Comparison of ENCODE assay signal across 15 cellular contexts in genomic region chr12:27777141-27777540, GRCh38. TPM values are rescaled to one million over a fixed set of nuclear protein-coding genes. Genes with fewer than 3 reads are reported as not detected.
DNase-seq lines count a peak whose midpoint lies in the region; TF ChIP-seq lines count a peak whose summit lies in the region.
"Had no signal": no experiment of that assay in that cellular context is flagged by ENCODE, and none has a peak within 500 bp of the region (broad histone marks: within the 10 kb centered on the region; RNA-seq: fewer than 3 reads in every experiment).

No MANE protein-coding gene starts in this region.

- H3K9me3 Mint-ChIP-seq in CD8-positive, alpha-beta memory T cell: no peaks in the 10 kb centered on the region
- H3K9me3 Mint-ChIP-seq in endodermal cell (no peaks in the 10 kb centered on the region), CD14-positive monocyte (peaks cover 0 to 2% (median 0%) of the 10 kb centered on the region in 7 donors)

- H3K9me3 ChIP-seq in CD8-positive, alpha-beta memory T cell (ENCODE audit: low read length): no peaks in the 10 kb centered on the region
- H3K9me3 ChIP-seq in endodermal cell (ENCODE audit: control insufficient read depth, low read length): no peaks in the 10 kb centered on the region

- no peak overlapping the region for H3K27ac ChIP-seq in CD8-positive, alpha-beta memory T cell (ENCODE audit: low read depth, low read length)
- H3K27ac ChIP-seq in cingulate gyrus (ENCODE audit: low read depth, low read length) (peak overlapping the region; percentile 89), substantia nigra (ENCODE audit: low read depth, low read length, poor library complexity, severe bottlenecking) (peak overlapping the region; percentile 71), endodermal cell (ENCODE audit: low read depth, low read length) (no peak overlapping the region)
- H3K27ac ChIP-seq: GM23248, PC-9 had no signal

- peaks cover 0 to 4% (median under 1%) of the 10 kb centered on the region in 3 donors for H3K36me3 Mint-ChIP-seq in CD8-positive, alpha-beta memory T cell
- H3K36me3 Mint-ChIP-seq in endodermal cell (ENCODE audit: low read depth) (peaks cover 4% of the 10 kb centered on the region), CD14-positive monocyte (peaks cover 3 to 4% of the 10 kb centered on the region in 2 donors)

- peak overlapping the region in 1 of 8 donors; percentile 59 for H3K27ac Mint-ChIP-seq in CD8-positive, alpha-beta memory T cell
- H3K27ac Mint-ChIP-seq in endodermal cell: no peak overlapping the region
- H3K27ac Mint-ChIP-seq in CD14-positive monocyte: no peak overlapping the region

- no peaks in the 10 kb centered on the region for H3K27me3 ChIP-seq in CD8-positive, alpha-beta memory T cell (ENCODE audit: insufficient read depth, low read length, poor library complexity, severe bottlenecking)
- no peaks in the 10 kb centered on the region for H3K27me3 ChIP-seq in endodermal cell (ENCODE audit: control insufficient read depth, insufficient read depth, low read length, poor library complexity, severe bottlenecking)

- no peaks in the 10 kb centered on the region for H3K27me3 Mint-ChIP-seq in CD8-positive, alpha-beta memory T cell
- H3K27me3 Mint-ChIP-seq in endodermal cell (ENCODE audit: insufficient read depth) (no peaks in the 10 kb centered on the region), CD14-positive monocyte (ENCODE audit: low read depth in 3 of 3) (peaks cover 4 to 5% (median 4%) of the 10 kb centered on the region in 3 donors)

- CTCF ChIA-PET in CD8-positive, alpha-beta memory T cell (lab: Charles Lee): no interaction called here

- H3K4me3 Mint-ChIP-seq in CD8-positive, alpha-beta memory T cell: peak overlapping the region in 5 of 7 donors; percentile 2 to 83 (median 53)
- H3K4me3 Mint-ChIP-seq in endodermal cell (no peak overlapping the region), CD14-positive monocyte (no peak overlapping the region)

- POLR2A ChIA-PET in CD8-positive, alpha-beta memory T cell (lab: Charles Lee): interaction anchor here (0.5 kb wide), 1 partner anchor 9 kb away, joined by 4 read pairs; no protein-coding TSS in a partner anchor

- no peak overlapping the region for H3K9ac ChIP-seq in endodermal cell (ENCODE audit: extremely low read depth, low read length, poor library complexity, severe bottlenecking)
- H3K9ac ChIP-seq: GM23248 had no signal

- intact Hi-C loops in CD14-positive monocyte (cut with micrococcal nuclease): no loop called here

- no peaks in the 10 kb centered on the region for H3K36me3 ChIP-seq in CD8-positive, alpha-beta memory T cell (ENCODE audit: insufficient read depth, low read length)
- peaks cover 2% of the 10 kb centered on the region for H3K36me3 ChIP-seq in endodermal cell (ENCODE audit: control insufficient read depth, insufficient read depth, low read length)

- H3K4me1 Mint-ChIP-seq in CD8-positive, alpha-beta memory T cell: peaks cover 16 to 23% (median 22%) of the 10 kb centered on the region in 3 donors
- H3K4me1 Mint-ChIP-seq in endodermal cell: peaks cover 23% of the 10 kb centered on the region
- peaks cover 25% of the 10 kb centered on the region for H3K4me1 Mint-ChIP-seq in CD14-positive monocyte

- 90 to 93% methylated on average over 3 to 5 of the region's 5 CpGs for WGBS in endodermal cell (ENCODE audit: insufficient coverage in 1 of 2, insufficient read length in 1 of 2), 2 experiments

- no peak for DNase-seq in CD8-positive, alpha-beta memory T cell
- DNase-seq in midbrain (lab: John Stamatoyannopoulos, UW) (peak; percentile 53), substantia nigra (lab: John Stamatoyannopoulos, UW) (peak in 24 of 49 donors; percentile 4 to 61 (median 14)), dermis blood vessel endothelial cell (no peak), endodermal cell (no peak), CD14-positive monocyte (ENCODE audit: low spot score) (no peak)
- no peak for DNase-seq in stimulated activated CD4-positive, alpha-beta T cell treated with anti-CD3 and anti-CD28 coated beads, Interleukin-2, amount 100 ng/mL, for 48 hours
- DNase-seq: DND-41, GDM1, GM23248, NCI-H1436 treated with DMSO at 0.1 percent for 48 hours, NCI-H446, PC-9 had no signal

- no peak for TF ChIP-seq CTCF in endodermal cell (conservative IDR thresholded peaks at IDR 0.05)
- no peak for TF ChIP-seq CTCF in CD14-positive monocyte (IDR thresholded peaks at IDR 0.05)

- H3K4me3 ChIP-seq in CD8-positive, alpha-beta memory T cell (ENCODE audit: low read length): no peak overlapping the region
- H3K4me3 ChIP-seq in endodermal cell (ENCODE audit: low read length): no peak overlapping the region
- H3K4me3 ChIP-seq: GM23248, K562, PC-9 had no signal

- peaks cover 22% of the 10 kb centered on the region for H3K4me1 ChIP-seq in CD8-positive, alpha-beta memory T cell (ENCODE audit: insufficient read depth, low read length)
- no peaks in the 10 kb centered on the region for H3K4me1 ChIP-seq in endodermal cell (ENCODE audit: control insufficient read depth, insufficient read depth, low read length)

RNA-seq across cellular contexts. Expression of gene KLHL42, which starts 2.9 kb away (rescaled TPM):
- 10 to 100 TPM; 14.1 TPM for total RNA-seq in CD8-positive, alpha-beta memory T cell
- 9.5 TPM for polyA plus RNA-seq in CD8-positive, alpha-beta memory T cell
- 23.6 and 33.4 TPM in 2 replicates for total RNA-seq in dermis blood vessel endothelial cell
- 10 to 100 TPM; 30.4 to 53.0 TPM for total RNA-seq in endodermal cell
- 17.2 TPM for polyA plus RNA-seq in endodermal cell (2013, experiment 1 of 2)
- 16.7 TPM for polyA plus RNA-seq in endodermal cell (2013, experiment 2 of 2)
- polyA plus RNA-seq in CD14-positive monocyte: 1 to 10 TPM; 4.1 to 7.5 TPM

RNA-seq across cellular contexts. Expression of gene MANSC4, which starts 2.9 kb away (rescaled TPM):
- not detected for total RNA-seq in CD8-positive, alpha-beta memory T cell
- not detected for polyA plus RNA-seq in CD8-positive, alpha-beta memory T cell
- total RNA-seq in dermis blood vessel endothelial cell: not detected in 2 replicates
- not detected for total RNA-seq in endodermal cell
- not detected for polyA plus RNA-seq in endodermal cell (2013, experiment 1 of 2)
- not detected for polyA plus RNA-seq in endodermal cell (2013, experiment 2 of 2)
- polyA plus RNA-seq in CD14-positive monocyte: not detected
- total RNA-seq: GM23248, K562, PC-9 had no signal
- polyA plus RNA-seq: GM23248, K562 had no signal

Comparison
In these comparisons a context has a peak if more than half of its experiments do, and no peak if none do; other contexts are left out.
1. H3K27ac ChIP-seq: peak in cingulate gyrus (single experiment) and substantia nigra (single experiment); none in CD8-positive, alpha-beta memory T cell (single experiment) and endodermal cell (single experiment).
2. H3K4me3 Mint-ChIP-seq: peak in CD8-positive, alpha-beta memory T cell (5 of 7); none in endodermal cell (single experiment) and CD14-positive monocyte (0 of 2).